ENCODE assay signal across 1 cellular context in genomic region chr22:22031183-22031560, GRCh38.
TF ChIP-seq lines count a peak whose summit lies in the region.

No MANE protein-coding gene starts in this region.

TF ChIP-seq in GM12878, 131 proteins besides CTCF, POLR2A, EP300 and RAD21 (continued from another document):
- TF ChIP-seq ZNF592 (IDR thresholded peaks at IDR 0.05) (no peak), YBX1 (IDR thresholded peaks at IDR 0.05) (0 out of 2 replicates have a peak, but pooled peaks have one; percentile 25), DPF2 (IDR thresholded peaks at IDR 0.05) (peak; percentile 22), IKZF2 (IDR thresholded peaks at IDR 0.05) (0 out of 4 replicates have a peak, but pooled peaks of 1 of the 2 experiments have one; percentile 6), SPI1 (IDR thresholded peaks at IDR 0.05; ENCODE audit: borderline replicate concordance, insufficient read depth, low read depth, low read length) (peak; percentile 92), SMARCA5 (IDR thresholded peaks at IDR 0.05) (0 out of 2 replicates have a peak, but pooled peaks have one; percentile 77), ZBTB40 (IDR thresholded peaks at IDR 0.05; ENCODE audit: borderline replicate concordance) (no peak), NBN (IDR thresholded peaks at IDR 0.05) (peak; percentile 20; the same call in 1 of the 2 replicates), MLLT1 (IDR thresholded peaks at IDR 0.05) (0 out of 2 replicates have a peak, but pooled peaks have one; percentile 5), FOXK2 (IDR thresholded peaks at IDR 0.05) (no peak), ZNF207 (IDR thresholded peaks at IDR 0.05; ENCODE audit: borderline replicate concordance) (no peak), E4F1 (IDR thresholded peaks at IDR 0.05; ENCODE audit: borderline replicate concordance, partially characterized antibody) (peak; percentile 20)
